ENCODE assay signal across 1 cellular context in the genomic region with DNA sequence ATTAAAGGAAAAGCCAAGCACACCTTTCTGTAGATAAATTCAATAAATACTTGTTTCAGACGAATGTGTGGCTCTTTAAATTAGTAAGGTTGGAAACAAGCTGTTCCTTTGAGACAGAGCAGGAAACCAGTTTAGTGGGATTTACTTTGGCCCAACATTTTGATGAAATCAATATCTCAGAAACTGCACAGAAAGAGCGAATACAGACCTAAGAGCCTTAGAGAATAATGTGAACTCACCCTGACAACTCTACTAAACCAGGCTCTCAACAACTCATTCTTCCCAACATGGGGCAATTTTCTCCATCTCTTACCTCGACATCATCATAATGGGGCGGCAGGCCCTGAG.
TF ChIP-seq lines count a peak whose summit lies in the region.

No MANE protein-coding gene starts in this region.

TF ChIP-seq in HepG2, 621 proteins besides CTCF, POLR2A, EP300 and RAD21:
- TF ChIP-seq NFE2 (CRISPR knock-in tag; IDR thresholded peaks at IDR 0.05) (no peak), CCDC6 (CRISPR knock-in tag; IDR thresholded peaks at IDR 0.05) (no peak), MIXL1 (CRISPR knock-in tag; IDR thresholded peaks at IDR 0.05) (no peak), STAG1 (CRISPR knock-in tag; IDR thresholded peaks at IDR 0.05) (no peak)
- TF ChIP-seq, protein P1, sequence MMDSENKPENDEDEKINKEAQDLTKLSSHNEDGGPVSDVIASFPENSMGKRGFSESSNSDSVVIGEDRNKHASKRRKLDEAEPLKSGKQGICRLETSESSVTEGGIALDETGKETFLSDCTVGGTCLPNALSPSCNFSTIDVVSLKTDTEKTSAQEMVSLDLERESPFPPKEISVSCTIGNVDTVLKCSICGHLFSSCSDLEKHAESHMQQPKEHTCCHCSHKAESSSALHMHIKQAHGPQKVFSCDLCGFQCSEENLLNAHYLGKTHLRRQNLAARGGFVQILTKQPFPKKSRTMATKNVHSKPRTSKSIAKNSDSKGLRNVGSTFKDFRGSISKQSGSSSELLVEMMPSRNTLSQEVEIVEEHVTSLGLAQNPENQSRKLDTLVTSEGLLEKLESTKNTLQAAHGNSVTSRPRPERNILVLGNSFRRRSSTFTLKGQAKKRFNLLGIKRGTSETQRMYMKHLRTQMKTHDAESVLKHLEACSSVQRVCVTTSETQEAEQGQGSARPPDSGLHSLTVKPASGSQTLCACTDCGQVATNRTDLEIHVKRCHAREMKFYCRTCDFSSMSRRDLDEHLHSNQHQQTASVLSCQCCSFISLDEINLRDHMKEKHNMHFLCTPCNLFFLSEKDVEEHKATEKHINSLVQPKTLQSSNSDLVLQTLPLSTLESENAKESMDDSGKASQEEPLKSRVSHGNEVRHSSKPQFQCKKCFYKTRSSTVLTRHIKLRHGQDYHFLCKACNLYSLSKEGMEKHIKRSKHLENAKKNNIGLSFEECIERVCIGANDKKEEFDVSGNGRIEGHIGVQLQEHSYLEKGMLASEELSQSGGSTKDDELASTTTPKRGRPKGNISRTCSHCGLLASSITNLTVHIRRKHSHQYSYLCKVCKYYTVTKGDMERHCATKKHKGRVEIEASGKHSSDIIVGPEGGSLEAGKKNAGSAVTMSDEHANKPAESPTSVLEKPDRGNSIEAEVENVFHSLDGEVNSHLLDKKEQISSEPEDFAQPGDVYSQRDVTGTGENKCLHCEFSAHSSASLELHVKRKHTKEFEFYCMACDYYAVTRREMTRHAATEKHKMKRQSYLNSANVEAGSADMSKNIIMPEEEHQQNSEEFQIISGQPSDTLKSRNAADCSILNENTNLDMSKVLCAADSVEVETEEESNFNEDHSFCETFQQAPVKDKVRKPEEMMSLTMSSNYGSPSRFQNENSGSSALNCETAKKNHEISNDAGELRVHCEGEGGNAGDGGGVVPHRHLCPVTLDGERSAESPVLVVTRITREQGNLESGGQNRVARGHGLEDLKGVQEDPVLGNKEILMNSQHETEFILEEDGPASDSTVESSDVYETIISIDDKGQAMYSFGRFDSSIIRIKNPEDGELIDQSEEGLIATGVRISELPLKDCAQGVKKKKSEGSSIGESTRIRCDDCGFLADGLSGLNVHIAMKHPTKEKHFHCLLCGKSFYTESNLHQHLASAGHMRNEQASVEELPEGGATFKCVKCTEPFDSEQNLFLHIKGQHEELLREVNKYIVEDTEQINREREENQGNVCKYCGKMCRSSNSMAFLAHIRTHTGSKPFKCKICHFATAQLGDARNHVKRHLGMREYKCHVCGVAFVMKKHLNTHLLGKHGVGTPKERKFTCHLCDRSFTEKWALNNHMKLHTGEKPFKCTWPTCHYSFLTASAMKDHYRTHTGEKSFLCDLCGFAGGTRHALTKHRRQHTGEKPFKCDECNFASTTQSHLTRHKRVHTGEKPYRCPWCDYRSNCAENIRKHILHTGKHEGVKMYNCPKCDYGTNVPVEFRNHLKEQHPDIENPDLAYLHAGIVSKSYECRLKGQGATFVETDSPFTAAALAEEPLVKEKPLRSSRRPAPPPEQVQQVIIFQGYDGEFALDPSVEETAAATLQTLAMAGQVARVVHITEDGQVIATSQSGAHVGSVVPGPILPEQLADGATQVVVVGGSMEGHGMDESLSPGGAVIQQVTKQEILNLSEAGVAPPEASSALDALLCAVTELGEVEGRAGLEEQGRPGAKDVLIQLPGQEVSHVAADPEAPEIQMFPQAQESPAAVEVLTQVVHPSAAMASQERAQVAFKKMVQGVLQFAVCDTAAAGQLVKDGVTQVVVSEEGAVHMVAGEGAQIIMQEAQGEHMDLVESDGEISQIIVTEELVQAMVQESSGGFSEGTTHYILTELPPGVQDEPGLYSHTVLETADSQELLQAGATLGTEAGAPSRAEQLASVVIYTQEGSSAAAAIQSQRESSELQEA (CRISPR knock-in tag; IDR thresholded peaks at IDR 0.05; ENCODE audit: not compliant biosample characterization): no peak
TF ChIP-seq in HepG2: peak in this region for 0.
